19 cellular contexts compared by ENCODE assay signal in genomic region chr21:42247716-42248115, GRCh38. TPM values are rescaled to one million over a fixed set of nuclear protein-coding genes. Genes with fewer than 3 reads are reported as not detected.
A peak's percentile ranks its signal among the peaks of the same experiment; 100 is the strongest.
DNase-seq lines count a peak whose midpoint lies in the region; ATAC-seq and TF ChIP-seq lines count a peak whose summit lies in the region.
"Had no signal": no experiment of that assay in that cellular context is flagged by ENCODE, and none has a peak within 500 bp of the region (broad histone marks: within the 10 kb centered on the region; RNA-seq: fewer than 3 reads in every experiment).

No MANE protein-coding gene starts in this region.

- peaks cover 5 to 89% (median 63%) of the 10 kb centered on the region in 6 donors for H3K4me1 ChIP-seq in spleen
- peaks cover 4% of the 10 kb centered on the region for H3K4me1 ChIP-seq in hepatocyte (ENCODE audit: insufficient read depth)

- peak overlapping the region in 4 of 8 donors; percentile 14 to 50 (median 42) for H3K27ac ChIP-seq in spleen
- no peak overlapping the region for H3K27ac ChIP-seq in hepatocyte

- no peaks in the 10 kb centered on the region for H3K9me2 ChIP-seq in hepatocyte (replicated peaks; ENCODE audit: insufficient read depth)

- no peak for TF ChIP-seq CTCF in CD14-positive monocyte (IDR thresholded peaks at IDR 0.05)
- no peak for TF ChIP-seq CTCF in spleen (IDR thresholded peaks at IDR 0.05 in 8 of 11, conservative IDR thresholded peaks at IDR 0.05 in 3 of 11)
- TF ChIP-seq CTCF in hepatocyte (IDR thresholded peaks at IDR 0.05; ENCODE audit: poor library complexity) = no peak

- no peak overlapping the region for H2AFZ ChIP-seq in hepatocyte

- H3K9me3 ChIP-seq in spleen = no peaks in the 10 kb centered on the region
- no peaks in the 10 kb centered on the region for H3K9me3 ChIP-seq in hepatocyte (ENCODE audit: low read depth)

- peak overlapping the region; percentile 28 to 88 (median 77) for H3K27ac Mint-ChIP-seq in CD14-positive monocyte
- H3K27ac Mint-ChIP-seq in dendritic cell treated with granulocyte-macrophage colony-stimulating factor and Interleukin-4, amounts not matched to agents 40 ng/mL and 50 ng/mL, for 4 days = peak overlapping the region; percentile 84
- H3K27ac Mint-ChIP-seq: HFFc6 had no signal

- TF ChIP-seq POLR2A in spleen (IDR thresholded peaks at IDR 0.05) = no peak

- peaks cover 57% of the 10 kb centered on the region for H3K4me1 Mint-ChIP-seq in CD14-positive monocyte
- peaks cover 74% of the 10 kb centered on the region for H3K4me1 Mint-ChIP-seq in dendritic cell treated with granulocyte-macrophage colony-stimulating factor and Interleukin-4, amounts not matched to agents 40 ng/mL and 50 ng/mL, for 4 days (ENCODE audit: low read depth)

- ATAC-seq in GM19324 (IDR thresholded peaks at IDR 0.05; ENCODE audit: low FRiP score, unreplicated experiment) = no peak
- ATAC-seq: Panc1 had no signal

- H3K36me3 Mint-ChIP-seq in CD14-positive monocyte = peaks cover 4 to 14% of the 10 kb centered on the region in 2 donors
- peaks cover 26% of the 10 kb centered on the region for H3K36me3 Mint-ChIP-seq in dendritic cell treated with granulocyte-macrophage colony-stimulating factor and Interleukin-4, amounts not matched to agents 40 ng/mL and 50 ng/mL, for 4 days (ENCODE audit: low read depth)

- no peaks in the 10 kb centered on the region for H3K27me3 ChIP-seq in spleen (replicated peaks in 1 of 7)
- no peaks in the 10 kb centered on the region for H3K27me3 ChIP-seq in hepatocyte

- H3K79me2 ChIP-seq in hepatocyte = no peaks in the 10 kb centered on the region

- H3K4me3 ChIP-seq in spleen = no peak overlapping the region
- H3K4me3 ChIP-seq in hepatocyte = no peak overlapping the region

- peaks cover 4 to 11% (median 10%) of the 10 kb centered on the region in 3 donors for H3K27me3 Mint-ChIP-seq in CD14-positive monocyte (ENCODE audit: low read depth in 3 of 3)
- H3K27me3 Mint-ChIP-seq in dendritic cell treated with granulocyte-macrophage colony-stimulating factor and Interleukin-4, amounts not matched to agents 40 ng/mL and 50 ng/mL, for 4 days = peaks cover 13% of the 10 kb centered on the region

- peak overlapping the region; percentile 62 to 79 for H3K4me3 Mint-ChIP-seq in CD14-positive monocyte
- peak overlapping the region; percentile 31 for H3K4me3 Mint-ChIP-seq in dendritic cell treated with granulocyte-macrophage colony-stimulating factor and Interleukin-4, amounts not matched to agents 40 ng/mL and 50 ng/mL, for 4 days
- H3K4me3 Mint-ChIP-seq: HFFc6 had no signal

- H3K36me3 ChIP-seq in spleen (no peaks in the 10 kb centered on the region), hepatocyte (replicated peaks; ENCODE audit: insufficient read depth, low read depth) (no peaks in the 10 kb centered on the region)

- intact Hi-C loops in CD14-positive monocyte (cut with micrococcal nuclease) = loop anchor here in 1 of 2 donors (2.0 kb wide), 1 partner anchor 13 kb away; no protein-coding TSS in a partner anchor
- intact Hi-C loops in dendritic cell treated with granulocyte-macrophage colony-stimulating factor and Interleukin-4, amounts not matched to agents 40 ng/mL and 50 ng/mL, for 4 days (cut with micrococcal nuclease) = no loop called here
- intact Hi-C loops in spleen (cut with DNase I; ENCODE audit: low total_unique reads) = no loop called here

- DNase-seq in CD14-positive monocyte (ENCODE audit: low spot score) (no peak), NCI-H82 (lab: John Stamatoyannopoulos, UW) (peak; percentile 20), spleen (peak; percentile 67), hepatocyte (ENCODE audit: low spot score) (no peak), epidermal melanocyte (ENCODE audit: insufficient read length, low spot score) (no peak)
- DNase-seq: C1 segment of cervical spinal cord, COR-L47, DMS 273 treated with DMSO at 0.1 percent for 48 hours, DND-41, H7, HFFc6, KG1, NCI-H187, NCI-H2227 treated with DMSO at 0.1 percent for 48 hours, NCI-H510A treated with DMSO at 0.1 percent for 48 hours, NCI-H774 had no signal

- H3K9me3 Mint-ChIP-seq in CD14-positive monocyte = peaks cover 0 to 2% (median 0%) of the 10 kb centered on the region in 7 donors
- no peaks in the 10 kb centered on the region for H3K9me3 Mint-ChIP-seq in dendritic cell treated with granulocyte-macrophage colony-stimulating factor and Interleukin-4, amounts not matched to agents 40 ng/mL and 50 ng/mL, for 4 days

- H4K20me1 ChIP-seq in hepatocyte (ENCODE audit: insufficient read depth, poor library complexity, severe bottlenecking) = no peaks in the 10 kb centered on the region

- WGBS in spleen, 5 donors = 50 to 62% (median 57%) methylated on average over 11 of the region's 11 CpGs
- WGBS in hepatocyte (ENCODE audit: low lambda C conversion rate, missing lambda C conversion rate) = 85% methylated on average over 11 of the region's 11 CpGs

- H3K4me2 ChIP-seq in hepatocyte = no peak overlapping the region

RNA-seq across cellular contexts. Expression of gene ABCG1, which starts 28.8 kb away (rescaled TPM):
- 1 to 10 TPM; 3.5 to 5.2 TPM for polyA plus RNA-seq in CD14-positive monocyte
- total RNA-seq in spleen = 100 to 1,000 TPM in 5 of 7 donors, 10 to 100 TPM in 2; 76.7 to 143 (median 103) TPM
- polyA plus RNA-seq in spleen = 10 to 100 TPM; 14.6 to 17.0 (median 15.6) TPM
- 7.2 and 10.7 TPM in 2 replicates for total RNA-seq in hepatocyte
- polyA plus RNA-seq in hepatocyte = 8.4 and 14.0 TPM in 2 replicates
- total RNA-seq: HFFc6 had no signal

Comparison
In these comparisons a context has a peak if more than half of its experiments do, and no peak if none do; other contexts are left out.
1. DNase-seq: peak in NCI-H82 (single experiment) and spleen (single experiment); none in CD14-positive monocyte (single experiment), hepatocyte (single experiment) and epidermal melanocyte (single experiment).